Comparison of ENCODE assay signal across 26 cellular contexts in genomic region chr7:8303904-8304528, GRCh38. TPM values are rescaled to one million over a fixed set of nuclear protein-coding genes. Genes with fewer than 3 reads are reported as not detected.
DNase-seq lines count a peak whose midpoint lies in the region; ATAC-seq and TF ChIP-seq lines count a peak whose summit lies in the region.
"Had no signal": no experiment of that assay in that cellular context is flagged by ENCODE, and none has a peak within 500 bp of the region (broad histone marks: within the 10 kb centered on the region; RNA-seq: fewer than 3 reads in every experiment).

No MANE protein-coding gene starts in this region.

- H3K36me3 Mint-ChIP-seq in endodermal cell (ENCODE audit: low read depth) (peaks cover 15% of the 10 kb centered on the region), natural killer cell (no peaks in the 10 kb centered on the region)

- H3K9me3 Mint-ChIP-seq in endodermal cell (peaks cover 18% of the 10 kb centered on the region), natural killer cell (no peaks in the 10 kb centered on the region)
- H3K9me3 Mint-ChIP-seq: activated B cell treated with CpG ODN at 0.5 μM for 24 hours; activated naive CD4-positive, alpha-beta T cell treated with anti-CD3 and anti-CD28 coated beads for 36 hours; stimulated activated naive CD8-positive, alpha-beta T cell treated with anti-CD3 and anti-CD28 coated beads, Interleukin-15, amount 100 ng/mL, for 72 hours had no signal

- H3K27ac Mint-ChIP-seq in endodermal cell (peak overlapping the region; percentile 91), natural killer cell (no peak overlapping the region)
- H3K27ac Mint-ChIP-seq: activated B cell treated with CpG ODN at 0.5 μM for 24 hours; activated naive CD4-positive, alpha-beta T cell treated with anti-CD3 and anti-CD28 coated beads for 36 hours; nephron; stimulated activated naive CD8-positive, alpha-beta T cell treated with anti-CD3 and anti-CD28 coated beads, Interleukin-15, amount 100 ng/mL, for 72 hours had no signal

- peak; percentile 36 for DNase-seq in NCI-H460 (ENCODE audit: extremely low read depth, low read depth)
- peak; percentile 65 for DNase-seq in endodermal cell
- DNase-seq in natural killer cell = no peak
- DNase-seq in DMS153 (lab: John Stamatoyannopoulos, UW) = no peak
- DNase-seq: activated B cell treated with CpG ODN at 0.5 μM for 24 hours; activated CD4-positive, alpha-beta T cell treated with anti-CD3 and anti-CD28 coated beads, Interleukin-2, amount 50 U/mL, for 1 hour; activated naive CD4-positive, alpha-beta T cell treated with anti-CD3 and anti-CD28 coated beads for 36 hours; adrenal gland; brain microvascular endothelial cell; GM23248; MV-4-11; NCI-H187; NCI-H526 treated with DMSO at 0.1 percent for 48 hours; ovary; SIG-M5; small intestine; stimulated activated naive CD8-positive, alpha-beta T cell treated with anti-CD3 and anti-CD28 coated beads, Interleukin-15, amount 100 ng/mL, for 72 hours; thyroid gland had no signal

- H3K27me3 Mint-ChIP-seq in endodermal cell (ENCODE audit: insufficient read depth) = no peaks in the 10 kb centered on the region
- peaks cover 21 to 29% of the 10 kb centered on the region in 2 donors for H3K27me3 Mint-ChIP-seq in natural killer cell (ENCODE audit: low read depth in 2 of 2)

- no peak for ATAC-seq in natural killer cell
- no peak for ATAC-seq in HG02642 (IDR thresholded peaks at IDR 0.05; ENCODE audit: poor library complexity, unreplicated experiment)
- ATAC-seq in HG02678 (IDR thresholded peaks at IDR 0.05; ENCODE audit: unreplicated experiment) = no peak
- ATAC-seq: mucosa of descending colon; stimulated activated naive CD8-positive, alpha-beta T cell treated with anti-CD3 and anti-CD28 coated beads, Interleukin-15, amount 100 ng/mL, for 72 hours had no signal

- H3K4me3 Mint-ChIP-seq in endodermal cell (peak overlapping the region; percentile 68), natural killer cell (no peak overlapping the region)
- H3K4me3 Mint-ChIP-seq: activated B cell treated with CpG ODN at 0.5 μM for 24 hours; activated naive CD4-positive, alpha-beta T cell treated with anti-CD3 and anti-CD28 coated beads for 36 hours; nephron; stimulated activated naive CD8-positive, alpha-beta T cell treated with anti-CD3 and anti-CD28 coated beads, Interleukin-15, amount 100 ng/mL, for 72 hours had no signal

- intact Hi-C loops in natural killer cell (cut with micrococcal nuclease) = no loop called here

- H3K4me3 ChIP-seq in endodermal cell (ENCODE audit: low read length) = peak overlapping the region; percentile 73
- H3K4me3 ChIP-seq: adrenal gland, GM23248, lung, mucosa of descending colon, ovary, thyroid gland had no signal

- no peaks in the 10 kb centered on the region for H3K27me3 ChIP-seq in endodermal cell (ENCODE audit: control insufficient read depth, insufficient read depth, low read length, poor library complexity, severe bottlenecking)
- H3K27me3 ChIP-seq: adrenal gland, brain microvascular endothelial cell, ovary, thyroid gland had no signal

- H3K9me3 ChIP-seq in ES-I3 (ENCODE audit: control insufficient read depth, insufficient read depth, low read length) (no peaks in the 10 kb centered on the region), endodermal cell (ENCODE audit: control insufficient read depth, low read length) (no peaks in the 10 kb centered on the region)
- H3K9me3 ChIP-seq: adrenal gland, mucosa of descending colon, ovary, thyroid gland had no signal

- TF ChIP-seq CTCF in 22Rv1 (IDR thresholded peaks at IDR 0.05) (no peak), endodermal cell (conservative IDR thresholded peaks at IDR 0.05) (no peak), natural killer cell (IDR thresholded peaks at IDR 0.05) (no peak)

- H3K4me1 ChIP-seq in ES-I3 (ENCODE audit: insufficient read depth, low read length) (no peaks in the 10 kb centered on the region), endodermal cell (ENCODE audit: control insufficient read depth, insufficient read depth, low read length) (no peaks in the 10 kb centered on the region)
- H3K4me1 ChIP-seq: adrenal gland, thyroid gland had no signal

- WGBS in endodermal cell (ENCODE audit: insufficient coverage in 1 of 2, insufficient read length in 1 of 2), 2 experiments = 81% methylated on average over 11 of the region's 16 CpGs; no CpG with 5 or more reads in 1 of the 2 experiments

- H3K36me3 ChIP-seq in ES-I3 (ENCODE audit: insufficient read depth, low read length) = no peaks in the 10 kb centered on the region
- no peaks in the 10 kb centered on the region for H3K36me3 ChIP-seq in endodermal cell (ENCODE audit: control insufficient read depth, insufficient read depth, low read length)
- H3K36me3 ChIP-seq: adrenal gland, brain microvascular endothelial cell, ovary, thyroid gland had no signal

- H3K27ac ChIP-seq in 22Rv1 (peak overlapping the region; percentile 56; the same call in 1 of the 2 replicates), endodermal cell (ENCODE audit: low read depth, low read length) (no peak overlapping the region)
- H3K27ac ChIP-seq: adrenal gland, brain microvascular endothelial cell, GM23248, ovary, thyroid gland had no signal

- H3K9ac ChIP-seq in ES-I3 (ENCODE audit: low read depth, low read length) (peak overlapping the region; percentile 49), endodermal cell (ENCODE audit: extremely low read depth, low read length, poor library complexity, severe bottlenecking) (no peak overlapping the region)
- H3K9ac ChIP-seq: GM23248 had no signal

- H3K4me1 Mint-ChIP-seq in endodermal cell (peaks cover 8% of the 10 kb centered on the region), natural killer cell (no peaks in the 10 kb centered on the region)
- H3K4me1 Mint-ChIP-seq: activated B cell treated with CpG ODN at 0.5 μM for 24 hours; nephron; stimulated activated naive CD8-positive, alpha-beta T cell treated with anti-CD3 and anti-CD28 coated beads, Interleukin-15, amount 100 ng/mL, for 72 hours had no signal

RNA-seq across cellular contexts. Expression of gene ICA1, which starts 42.0 kb away (rescaled TPM):
- 17.1 and 24.1 TPM in 2 replicates for total RNA-seq in NCI-H460 (2014; rRNA removed; shearing (Covaris generic))
- polyA plus RNA-seq in NCI-H460 (2014; cell fraction: nucleus; rRNA removed) = 10.2 and 10.9 TPM in 2 replicates
- total RNA-seq in endodermal cell = 10 to 100 TPM; 25.0 to 50.2 TPM
- polyA plus RNA-seq in endodermal cell (2013, experiment 1 of 2) = 5.2 TPM
- 6.5 TPM for polyA plus RNA-seq in endodermal cell (2013, experiment 2 of 2)
- total RNA-seq in natural killer cell = 1 to 10 TPM in 2 of 3 donors, under 1 TPM in 1; 0.75 to 1.9 (median 1.4) TPM
- total RNA-seq: A673, activated B cell treated with CpG ODN at 0.5 μM for 24 hours, GM23248 had no signal
- polyA plus RNA-seq: GM23248 had no signal

Comparison
In these comparisons a context has a peak if more than half of its experiments do, and no peak if none do; other contexts are left out.
1. DNase-seq: peak in NCI-H460 (single experiment) and endodermal cell (single experiment); none in natural killer cell (single experiment) and DMS153 (single experiment).